6 cellular contexts compared by ENCODE assay signal in genomic region chr7:100867796-100868485, GRCh38. TPM values are rescaled to one million over a fixed set of nuclear protein-coding genes. Genes with fewer than 3 reads are reported as not detected.
DNase-seq lines count a peak whose midpoint lies in the region; ATAC-seq and TF ChIP-seq lines count a peak whose summit lies in the region.

No MANE protein-coding gene starts in this region.

- no peak for TF ChIP-seq CTCF in dorsolateral prefrontal cortex (IDR thresholded peaks at IDR 0.05 in 54 of 56, conservative IDR thresholded peaks at IDR 0.05 in 2 of 56; ENCODE audit: low read depth in 1 of 56, partially characterized antibody in 56 of 56)

- ATAC-seq in HG03175 (IDR thresholded peaks at IDR 0.05; ENCODE audit: unreplicated experiment) = peak; percentile 24

- H3K27me3 ChIP-seq in dorsolateral prefrontal cortex (no peaks in the 10 kb centered on the region), rectal smooth muscle tissue (ENCODE audit: control insufficient read depth, insufficient read depth, low read length) (no peaks in the 10 kb centered on the region)

- H3K4me3 ChIP-seq in dorsolateral prefrontal cortex = peak overlapping the region; percentile 42 to 86 (median 70)
- peak overlapping the region; percentile 79 for H3K4me3 ChIP-seq in rectal smooth muscle tissue (ENCODE audit: low read length)

- H3K27ac ChIP-seq in dorsolateral prefrontal cortex (peak overlapping the region; percentile 84 to 99 (median 97)), rectal smooth muscle tissue (ENCODE audit: low read depth, low read length) (peak overlapping the region; percentile 97)

- peaks cover 14% of the 10 kb centered on the region for H3K4me1 ChIP-seq in rectal smooth muscle tissue (ENCODE audit: control insufficient read depth, insufficient read depth, low read length)

- peak overlapping the region; percentile 76 for H3K9ac ChIP-seq in rectal smooth muscle tissue (ENCODE audit: low read length)

- DNase-seq in dorsolateral prefrontal cortex = no peak
- no peak for DNase-seq in OCI-M2 (lab: John Stamatoyannopoulos, UW; ENCODE audit: unreplicated experiment)
- DNase-seq in NK-92 treated with Interleukin-12 subunit alpha and Interleukin-12 subunit beta, amount 100 ng/mL, for 24 hours (lab: John Stamatoyannopoulos, UW) = no peak
- DNase-seq in activated CD4-positive, alpha-beta T cell treated with anti-CD3 and anti-CD28 coated beads for 4 hours = no peak

- peaks cover 12% of the 10 kb centered on the region for H3K36me3 ChIP-seq in rectal smooth muscle tissue (ENCODE audit: control insufficient read depth, insufficient read depth, low read length)

- intact Hi-C loops in dorsolateral prefrontal cortex (cut with DNase I) = no loop called here

RNA-seq across cellular contexts. Expression of gene TRIP6, which starts 0.8 kb away (rescaled TPM):
- total RNA-seq in dorsolateral prefrontal cortex = 10 to 100 TPM; 12.5 to 46.7 (median 23.4) TPM

RNA-seq across cellular contexts. Expression of gene SRRT, which starts 7.0 kb away (rescaled TPM):
- total RNA-seq in dorsolateral prefrontal cortex = 100 to 1,000 TPM in 56 of 120 experiments, 10 to 100 TPM in 64; 60.4 to 142 (median 97.9) TPM

RNA-seq across cellular contexts. Expression of gene SLC12A9, which starts 15.4 kb away (rescaled TPM):
- total RNA-seq in dorsolateral prefrontal cortex = 10 to 100 TPM; 15.8 to 54.2 (median 30.1) TPM

RNA-seq across cellular contexts. Expression of gene UFSP1, which starts 21.6 kb away (rescaled TPM):
- total RNA-seq in dorsolateral prefrontal cortex = 1 to 10 TPM in 118 of 120 experiments, under 1 TPM in 2; 0.51 to 5.4 (median 2.7) TPM

RNA-seq across cellular contexts. Expression of gene ACHE, which starts 27.7 kb away (rescaled TPM):
- 10 to 100 TPM; 14.4 to 57.3 (median 37.8) TPM for total RNA-seq in dorsolateral prefrontal cortex
